ENCODE assay signal across 8 cellular contexts in genomic region chr16:89828870-89829629, GRCh38.
DNase-seq lines count a peak whose midpoint lies in the region; ATAC-seq and TF ChIP-seq lines count a peak whose summit lies in the region.

No MANE protein-coding gene starts in this region.

- H3K27ac Mint-ChIP-seq in stimulated activated naive B cell treated with anti-CD40 and anti-IgM and Interleukin-4, amounts not matched to agents 10 μg/mL and 1 μg/mL and 100 μg/mL, for 72 hours: no peak overlapping the region

- peaks cover 0 to 6% of the 10 kb centered on the region in 2 donors for H3K4me1 Mint-ChIP-seq in stimulated activated naive B cell treated with anti-CD40 and anti-IgM and Interleukin-4, amounts not matched to agents 10 μg/mL and 1 μg/mL and 100 μg/mL, for 72 hours

- ATAC-seq in stimulated activated naive B cell treated with anti-CD40 and anti-IgM and Interleukin-4, amounts not matched to agents 10 μg/mL and 1 μg/mL and 100 μg/mL, for 72 hours (replicated peaks): no peak
- ATAC-seq in HG02571 (IDR thresholded peaks at IDR 0.05; ENCODE audit: unreplicated experiment) (no peak), GM18502 (IDR thresholded peaks at IDR 0.05; ENCODE audit: poor library complexity, unreplicated experiment) (no peak)

- peak; percentile 63 for DNase-seq in NCI-H82 (lab: John Stamatoyannopoulos, UW)
- no peak for DNase-seq in NCI-H82 treated with DMSO at 0.1 percent for 48 hours (lab: John Stamatoyannopoulos, UW; ENCODE audit: unreplicated experiment)
- DNase-seq in WERI-Rb-1: no peak
- DNase-seq in iPS DF 6.9 (ENCODE audit: low read depth, low spot score): no peak
- DNase-seq in stimulated activated naive B cell treated with anti-CD40 and anti-IgM and Interleukin-4, amounts not matched to agents 10 μg/mL and 1 μg/mL and 100 μg/mL, for 72 hours: no peak
- no peak for DNase-seq in NCI-H2029 treated with DMSO at 0.1 percent for 48 hours (lab: John Stamatoyannopoulos, UW)

- H3K27me3 Mint-ChIP-seq in stimulated activated naive B cell treated with anti-CD40 and anti-IgM and Interleukin-4, amounts not matched to agents 10 μg/mL and 1 μg/mL and 100 μg/mL, for 72 hours: peaks cover 32 to 60% of the 10 kb centered on the region in 2 donors

- H3K9me3 ChIP-seq in WERI-Rb-1 (ENCODE audit: severe bottlenecking): no peaks in the 10 kb centered on the region
- H3K9me3 ChIP-seq in iPS DF 6.9 (ENCODE audit: control insufficient read depth, insufficient read depth, low read length): no peaks in the 10 kb centered on the region

- H3K27me3 ChIP-seq in WERI-Rb-1 (ENCODE audit: insufficient read depth, low read depth, severe bottlenecking): no peaks in the 10 kb centered on the region
- no peaks in the 10 kb centered on the region for H3K27me3 ChIP-seq in iPS DF 6.9 (ENCODE audit: control insufficient read depth, insufficient read depth, low read length)

- H3K4me3 ChIP-seq in WERI-Rb-1 (ENCODE audit: low read depth, low read length) (peak overlapping the region; percentile 66), iPS DF 6.9 (ENCODE audit: low read length) (peak overlapping the region; percentile 52)

- H3K4me1 ChIP-seq in iPS DF 6.9 (ENCODE audit: control insufficient read depth, insufficient read depth, low read length): no peaks in the 10 kb centered on the region

- peak overlapping the region; percentile 16 to 60 for H3K4me3 Mint-ChIP-seq in stimulated activated naive B cell treated with anti-CD40 and anti-IgM and Interleukin-4, amounts not matched to agents 10 μg/mL and 1 μg/mL and 100 μg/mL, for 72 hours

- H3K36me3 ChIP-seq in WERI-Rb-1 (no peaks in the 10 kb centered on the region; the same call in 1 of the 2 replicates), iPS DF 6.9 (ENCODE audit: control insufficient read depth, insufficient read depth, low read length) (peaks cover 3% of the 10 kb centered on the region; the same call in 1 of the 2 replicates)

- H3K27ac ChIP-seq in WERI-Rb-1 (peak overlapping the region; percentile 72), iPS DF 6.9 (ENCODE audit: low read length) (no peak overlapping the region)

- TF ChIP-seq CTCF in WERI-Rb-1 (IDR thresholded peaks at IDR 0.05; ENCODE audit: low read depth, low read length): no peak

- no peaks in the 10 kb centered on the region for H3K9me3 Mint-ChIP-seq in stimulated activated naive B cell treated with anti-CD40 and anti-IgM and Interleukin-4, amounts not matched to agents 10 μg/mL and 1 μg/mL and 100 μg/mL, for 72 hours

- WGBS in iPS DF 6.9 (ENCODE audit: insufficient coverage, insufficient read length): no CpG with 5 or more reads among the region's 26 CpGs

- peaks cover 0 to 9% of the 10 kb centered on the region in 2 donors for H3K36me3 Mint-ChIP-seq in stimulated activated naive B cell treated with anti-CD40 and anti-IgM and Interleukin-4, amounts not matched to agents 10 μg/mL and 1 μg/mL and 100 μg/mL, for 72 hours
